In genomic region chr12:12722351-12723146, GRCh38 we compare ENCODE assay signal across 1 cellular context.
A peak's percentile ranks its signal among the peaks of the same experiment; 100 is the strongest.
TF ChIP-seq lines count a peak whose summit lies in the region.

No MANE protein-coding gene starts in this region.

TF ChIP-seq in HepG2, 621 proteins besides CTCF, POLR2A, EP300 and RAD21 (continued from another document):
- TF ChIP-seq ZNF512B (CRISPR knock-in tag; IDR thresholded peaks at IDR 0.05; ENCODE audit: borderline replicate concordance) (no peak), SOX5 (CRISPR knock-in tag; IDR thresholded peaks at IDR 0.05; ENCODE audit: borderline replicate concordance) (peak; percentile 7; the same call in 1 of the 2 replicates), KAT8 (CRISPR knock-in tag; IDR thresholded peaks at IDR 0.05) (0 out of 2 replicates have a peak, but pooled peaks have one; percentile 28), ZNF121 (CRISPR knock-in tag; IDR thresholded peaks at IDR 0.05) (no peak), RBFOX2 (IDR thresholded peaks at IDR 0.05; ENCODE audit: low read depth, low read length) (peak; percentile 52; the same call in 1 of the 2 replicates), ASH2L (IDR thresholded peaks at IDR 0.05; ENCODE audit: insufficient read length, low read depth, low read length) (peak; percentile 55), ZNF784 (CRISPR knock-in tag; IDR thresholded peaks at IDR 0.05; ENCODE audit: borderline replicate concordance) (no peak), FOXA3 (CRISPR knock-in tag; IDR thresholded peaks at IDR 0.05) (0 out of 2 replicates have a peak, but pooled peaks have one; percentile 8), SSRP1 (CRISPR knock-in tag; IDR thresholded peaks at IDR 0.05) (no peak)
TF ChIP-seq in HepG2: peak in this region for 6.
